9 cellular contexts compared by ENCODE assay signal in genomic region chr4:139633661-139634060, GRCh38. TPM values are rescaled to one million over a fixed set of nuclear protein-coding genes. Genes with fewer than 3 reads are reported as not detected.
DNase-seq lines count a peak whose midpoint lies in the region; ATAC-seq, FAIRE-seq and TF ChIP-seq lines count a peak whose summit lies in the region.
"Had no signal": no experiment of that assay in that cellular context is flagged by ENCODE, and none has a peak within 500 bp of the region (broad histone marks: within the 10 kb centered on the region; RNA-seq: fewer than 3 reads in every experiment).

No MANE protein-coding gene starts in this region.

- TF ChIP-seq POLR2A in HCT116 (IDR thresholded peaks at IDR 0.05; ENCODE audit: borderline replicate concordance, extremely low read depth, insufficient read depth, insufficient read length) (no peak), erythroblast (IDR thresholded peaks at IDR 0.05; ENCODE audit: low read length) (no peak)

- H3K9me3 ChIP-seq in HCT116 (ENCODE audit: control insufficient read depth in 1 of 2, insufficient read depth in 1 of 2, low read depth in 1 of 2, low read length in 2 of 2), result no peaks in the 10 kb centered on the region

- no peaks in the 10 kb centered on the region for H3K9me2 ChIP-seq in HCT116 (ENCODE audit: insufficient read depth)

- peak; percentile 34 to 49 (median 44); a peak in 4 of 6 replicates for TF ChIP-seq CTCF in HCT116 (IDR thresholded peaks at IDR 0.05 in 2 of 3, conservative IDR thresholded peaks at IDR 0.05 in 1 of 3; ENCODE audit: borderline replicate concordance in 1 of 3, insufficient read depth in 1 of 3, low read depth in 2 of 3, low read length in 2 of 3)

- peak; percentile 87 for ATAC-seq in HCT116
- peak; percentile 90 for ATAC-seq in left cardiac atrium
- peak; percentile 94 for ATAC-seq in sciatic nerve
- ATAC-seq in GM19463 (IDR thresholded peaks at IDR 0.05; ENCODE audit: unreplicated experiment), result no peak
- no peak for ATAC-seq in HG03520 (IDR thresholded peaks at IDR 0.05; ENCODE audit: unreplicated experiment)

- TF ChIP-seq RAD21 in HCT116 (IDR thresholded peaks at IDR 0.05; ENCODE audit: low read depth), result peak; percentile 70

- FAIRE-seq in HTR-8/SVneo (lab: Jason Lieb, UNC), result no peak

- no peaks in the 10 kb centered on the region for H3K4me1 ChIP-seq in HCT116 (ENCODE audit: control insufficient read depth in 1 of 2, insufficient read depth in 2 of 2, low read length in 2 of 2)

- POLR2A ChIA-PET in HCT116 (lab: Charles Lee), result no interaction called here

- H3K9ac ChIP-seq in HCT116 (ENCODE audit: low read length), result no peak overlapping the region

- no peaks in the 10 kb centered on the region for H4K20me1 ChIP-seq in HCT116 (ENCODE audit: insufficient read depth)

- no peak overlapping the region for H3K27ac ChIP-seq in HCT116 (ENCODE audit: low read depth, low read length)
- H3K27ac ChIP-seq: SK-N-MC had no signal

- DNase-seq in HCT116 (ENCODE audit: low read depth, low spot score), result no peak
- peak; percentile 51 for DNase-seq in SK-N-DZ (ENCODE audit: low spot score)
- DNase-seq in left cardiac atrium, result no peak
- DNase-seq in sciatic nerve (ENCODE audit: low spot score), result no peak
- DNase-seq in erythroblast (lab: John Stamatoyannopoulos, UW), result no peak
- no peak for DNase-seq in HTR-8/SVneo (ENCODE audit: insufficient read length, low spot score)

- H3K4me2 ChIP-seq in HCT116 (ENCODE audit: low read length), result no peak overlapping the region

- no peak overlapping the region for H2AFZ ChIP-seq in HCT116 (ENCODE audit: low read depth, low read length, poor library complexity, severe bottlenecking)

- BruUV-seq in HCT116 (replicated peaks; lab: Mats Ljungman, UMichigan), result no TSS peak

- no peaks in the 10 kb centered on the region for H3K36me3 ChIP-seq in HCT116 (ENCODE audit: control insufficient read depth in 1 of 2, insufficient read depth in 2 of 2, low read length in 2 of 2)

- no peak overlapping the region for H3K4me3 ChIP-seq in HCT116 (replicated peaks in 1 of 2; ENCODE audit: low read depth in 1 of 2, low read length in 2 of 2)
- H3K4me3 ChIP-seq: SK-N-MC had no signal

- H3K79me2 ChIP-seq in HCT116 (ENCODE audit: insufficient read depth, low read length), result no peaks in the 10 kb centered on the region

- CTCF ChIA-PET in HCT116 (lab: Charles Lee), result interaction anchor here (0.6 to 1.7 kb wide), 7 partner anchors 14 to 603 kb away, joined by 3 to 16 read pairs (median 4); no protein-coding TSS in a partner anchor

- intact Hi-C loops in HCT116 (cut with micrococcal nuclease) (no loop called here), left cardiac atrium (cut with DNase I) (loop anchor here in 1 of 2 donors (10.0 kb wide), 2 partner anchors 129 to 219 kb away; no protein-coding TSS in a partner anchor), sciatic nerve (cut with DNase I) (no loop called here)

- RAD21 ChIA-PET in HCT116 (lab: Charles Lee; ENCODE audit: low non-redundant PET in 1 of 2, low total read pairs in 2 of 2, uncharacterized antibody in 2 of 2, unreplicated experiment in 2 of 2), result no interaction called here

- H3K27me3 ChIP-seq in HCT116 (ENCODE audit: insufficient read depth, low read length), result no peaks in the 10 kb centered on the region

TF ChIP-seq in HCT116, 20 proteins besides CTCF, POLR2A, EP300 and RAD21:
- peak; percentile 23 for TF ChIP-seq TCF7L2 (IDR thresholded peaks at IDR 0.05; ENCODE audit: borderline replicate concordance, extremely low read depth, insufficient read depth, insufficient read length)
- TF ChIP-seq POLR2AphosphoS5 (IDR thresholded peaks at IDR 0.05; ENCODE audit: low read depth, low read length), result no peak

RNA-seq across cellular contexts. Expression of gene MGST2, which starts 32.0 kb away (rescaled TPM):
- total RNA-seq in HCT116 (2021; ENCODE audit: unreplicated experiment) (24.3 TPM), left cardiac atrium (10 to 100 TPM; 87.4 to 95.1 TPM), sciatic nerve (42.8 TPM)
- polyA plus RNA-seq in HCT116 (2012), result 12.3 and 20.6 TPM in 2 replicates
- polyA plus RNA-seq in SK-N-DZ (2014; cell fraction: cytosol; rRNA removed), result 15.9 and 26.8 TPM in 2 replicates
- 5.1 and 10.7 TPM in 2 replicates for polyA plus RNA-seq in SK-N-DZ (2014; cell fraction: nucleus; rRNA removed)

Comparison
In these comparisons a context has a peak if more than half of its experiments do, and no peak if none do; other contexts are left out.
1. ATAC-seq: peak in HCT116 (single experiment), left cardiac atrium (2 of 2) and sciatic nerve (single experiment); none in GM19463 (single experiment) and HG03520 (single experiment).